Comparison of ENCODE assay signal across 8 cellular contexts in the genomic region with DNA sequence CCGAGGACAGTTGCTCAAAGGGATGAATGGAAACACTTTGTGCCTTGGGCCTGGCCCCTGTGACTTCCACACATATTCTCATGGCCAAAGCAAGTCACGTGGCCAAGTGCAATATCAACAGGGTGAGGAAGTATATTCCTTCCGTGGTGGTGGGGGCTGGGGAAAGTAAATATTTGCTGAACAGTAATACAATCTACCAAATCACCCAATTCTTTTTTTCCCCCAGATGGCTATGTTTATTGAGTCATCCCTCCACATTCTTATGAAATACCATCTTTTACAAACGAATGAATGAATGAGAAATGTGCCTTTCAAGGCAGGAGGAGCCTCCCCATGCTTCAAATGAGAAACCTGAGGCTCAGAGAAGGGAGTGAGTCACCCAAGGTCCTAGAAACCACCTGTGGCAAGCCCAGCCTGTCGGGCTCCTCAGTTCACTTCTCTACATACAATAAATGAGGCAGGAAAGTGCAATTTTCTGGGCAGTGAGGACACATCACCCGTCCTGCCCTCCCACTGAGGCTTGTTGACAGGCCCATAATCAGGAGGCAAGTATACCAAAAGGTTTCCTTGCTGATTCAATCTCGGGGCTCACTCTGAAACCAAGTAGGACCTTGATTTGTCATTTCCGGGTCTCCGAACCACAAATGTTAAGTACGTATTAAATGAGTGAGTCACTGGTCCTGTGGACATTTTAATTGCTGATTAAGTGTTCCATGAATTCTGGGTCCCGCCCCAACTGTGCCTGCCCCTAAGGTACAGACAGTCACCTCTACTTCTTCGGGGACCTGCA. TPM values are rescaled to one million over a fixed set of nuclear protein-coding genes. Genes with fewer than 3 reads are reported as not detected.
DNase-seq lines count a peak whose midpoint lies in the region; ATAC-seq, FAIRE-seq and TF ChIP-seq lines count a peak whose summit lies in the region.

No MANE protein-coding gene starts in this region.

- H3K36me3 Mint-ChIP-seq in activated naive CD4-positive, alpha-beta T cell treated with anti-CD3 and anti-CD28 coated beads, Interleukin-2, amount 10 ng/mL, durations not matched to agents 7 days and 5 days: no peaks in the 10 kb centered on the region

- peaks cover 38% of the 10 kb centered on the region for H3K4me1 Mint-ChIP-seq in activated naive CD4-positive, alpha-beta T cell treated with anti-CD3 and anti-CD28 coated beads, Interleukin-2, amount 10 ng/mL, durations not matched to agents 7 days and 5 days

- H3K27ac ChIP-seq in BLaER1 treated with 17β-estradiol and CSF1 and Interleukin-3, amounts not matched to agents 10 nM and 100 nM: peak overlapping the region; percentile 11 to 86 (median 60); a peak in 21 of 22 replicates
- H3K27ac ChIP-seq in right atrium auricular region: peak overlapping the region; percentile 61 to 74

- DNase-seq in HS-5 (ENCODE audit: low read depth): peak; percentile 100
- peak; percentile 60 for DNase-seq in activated naive CD4-positive, alpha-beta T cell treated with anti-CD3 and anti-CD28 coated beads, Interleukin-2, amount 10 ng/mL, durations not matched to agents 7 days and 5 days
- DNase-seq in right atrium auricular region (ENCODE audit: low spot score): peak; percentile 89
- DNase-seq in smooth muscle cell of the brain vasculature (ENCODE audit: low read depth, low spot score): peak; percentile 78
- DNase-seq in frontal cortex (ENCODE audit: low spot score in 2 of 2): no peak
- no peak for DNase-seq in erythroblast (lab: John Stamatoyannopoulos, UW)

- no peak for TF ChIP-seq POLR2A in erythroblast (IDR thresholded peaks at IDR 0.05; ENCODE audit: low read length)

- no peaks in the 10 kb centered on the region for H3K27me3 ChIP-seq in BLaER1 treated with 17β-estradiol and CSF1 and Interleukin-3, amounts not matched to agents 10 nM and 100 nM
- H3K27me3 ChIP-seq in right atrium auricular region: no peaks in the 10 kb centered on the region

- peak; percentile 88 for ATAC-seq in SK-N-SH treated with all-trans-retinoic acid at 6 μM for 48 hours

- peaks cover 7% of the 10 kb centered on the region for H3K27me3 Mint-ChIP-seq in activated naive CD4-positive, alpha-beta T cell treated with anti-CD3 and anti-CD28 coated beads, Interleukin-2, amount 10 ng/mL, durations not matched to agents 7 days and 5 days

- peaks cover 1% of the 10 kb centered on the region for H3K9me3 Mint-ChIP-seq in activated naive CD4-positive, alpha-beta T cell treated with anti-CD3 and anti-CD28 coated beads, Interleukin-2, amount 10 ng/mL, durations not matched to agents 7 days and 5 days

- no peak for TF ChIP-seq CTCF in right atrium auricular region (IDR thresholded peaks at IDR 0.05)

- H3K9me3 ChIP-seq in BLaER1 treated with 17β-estradiol and CSF1 and Interleukin-3, amounts not matched to agents 10 nM and 100 nM (replicated peaks in 1 of 11): peaks cover 10 to 29% (median 21%) of the 10 kb centered on the region in 11 experiments; a peak in 21 of 22 replicates
- H3K9me3 ChIP-seq in right atrium auricular region: no peaks in the 10 kb centered on the region

- peak overlapping the region; percentile 18 for H3K4me3 Mint-ChIP-seq in activated naive CD4-positive, alpha-beta T cell treated with anti-CD3 and anti-CD28 coated beads, Interleukin-2, amount 10 ng/mL, durations not matched to agents 7 days and 5 days

- no peak for FAIRE-seq in frontal cortex (lab: Jason Lieb, UNC)

- H4K20me1 ChIP-seq in BLaER1 treated with 17β-estradiol and CSF1 and Interleukin-3, amounts not matched to agents 10 nM and 100 nM: no peaks in the 10 kb centered on the region

- H3K36me3 ChIP-seq in BLaER1 treated with 17β-estradiol and CSF1 and Interleukin-3, amounts not matched to agents 10 nM and 100 nM: peaks cover 0 to 9% (median 0%) of the 10 kb centered on the region in 11 experiments; a peak in 5 of 22 replicates
- H3K36me3 ChIP-seq in right atrium auricular region: no peaks in the 10 kb centered on the region

- H3K27ac Mint-ChIP-seq in activated naive CD4-positive, alpha-beta T cell treated with anti-CD3 and anti-CD28 coated beads, Interleukin-2, amount 10 ng/mL, durations not matched to agents 7 days and 5 days: peak overlapping the region; percentile 95

- H3K4me1 ChIP-seq in BLaER1 treated with 17β-estradiol and CSF1 and Interleukin-3, amounts not matched to agents 10 nM and 100 nM: peaks cover 19 to 72% (median 50%) of the 10 kb centered on the region in 10 experiments
- peaks cover 0 to 45% of the 10 kb centered on the region in 2 donors for H3K4me1 ChIP-seq in right atrium auricular region

- peak overlapping the region in 7 of 11 experiments; percentile 2 to 71 (median 47); a peak in 9 of 22 replicates for H3K9ac ChIP-seq in BLaER1 treated with 17β-estradiol and CSF1 and Interleukin-3, amounts not matched to agents 10 nM and 100 nM

- H3K4me2 ChIP-seq in BLaER1 treated with 17β-estradiol and CSF1 and Interleukin-3, amounts not matched to agents 10 nM and 100 nM: peak overlapping the region in 9 of 11 experiments; percentile 8 to 83 (median 69); a peak in 16 of 22 replicates

- CTCF ChIA-PET in activated naive CD4-positive, alpha-beta T cell treated with anti-CD3 and anti-CD28 coated beads, Interleukin-2, amount 10 ng/mL, durations not matched to agents 7 days and 5 days (lab: Charles Lee): interaction anchor here (2.1 kb wide), 1 partner anchor 13 kb away, joined by 8 read pairs; no protein-coding TSS in a partner anchor

- no peak overlapping the region for H3K4me3 ChIP-seq in BLaER1 treated with 17β-estradiol and CSF1 and Interleukin-3, amounts not matched to agents 10 nM and 100 nM
- H3K4me3 ChIP-seq in right atrium auricular region: no peak overlapping the region

TF ChIP-seq in SK-N-SH treated with all-trans-retinoic acid at 6 μM for 48 hours, 23 proteins besides CTCF, POLR2A, EP300 and RAD21:
- TF ChIP-seq, protein P1, sequence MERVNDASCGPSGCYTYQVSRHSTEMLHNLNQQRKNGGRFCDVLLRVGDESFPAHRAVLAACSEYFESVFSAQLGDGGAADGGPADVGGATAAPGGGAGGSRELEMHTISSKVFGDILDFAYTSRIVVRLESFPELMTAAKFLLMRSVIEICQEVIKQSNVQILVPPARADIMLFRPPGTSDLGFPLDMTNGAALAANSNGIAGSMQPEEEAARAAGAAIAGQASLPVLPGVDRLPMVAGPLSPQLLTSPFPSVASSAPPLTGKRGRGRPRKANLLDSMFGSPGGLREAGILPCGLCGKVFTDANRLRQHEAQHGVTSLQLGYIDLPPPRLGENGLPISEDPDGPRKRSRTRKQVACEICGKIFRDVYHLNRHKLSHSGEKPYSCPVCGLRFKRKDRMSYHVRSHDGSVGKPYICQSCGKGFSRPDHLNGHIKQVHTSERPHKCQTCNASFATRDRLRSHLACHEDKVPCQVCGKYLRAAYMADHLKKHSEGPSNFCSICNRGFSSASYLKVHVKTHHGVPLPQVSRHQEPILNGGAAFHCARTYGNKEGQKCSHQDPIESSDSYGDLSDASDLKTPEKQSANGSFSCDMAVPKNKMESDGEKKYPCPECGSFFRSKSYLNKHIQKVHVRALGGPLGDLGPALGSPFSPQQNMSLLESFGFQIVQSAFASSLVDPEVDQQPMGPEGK (CRISPR knock-in tag; IDR thresholded peaks at IDR 0.05; ENCODE audit: borderline replicate concordance): peak; percentile 71; the same call in 1 of the 2 replicates
- TF ChIP-seq SNAI2 (CRISPR knock-in tag; IDR thresholded peaks at IDR 0.05) (no peak), BACH2 (CRISPR knock-in tag; IDR thresholded peaks at IDR 0.05; ENCODE audit: borderline replicate concordance) (no peak), CSDC2 (CRISPR knock-in tag; IDR thresholded peaks at IDR 0.05) (no peak), ESRRG (CRISPR knock-in tag; IDR thresholded peaks at IDR 0.05) (no peak)

RNA-seq across cellular contexts. Expression of a gene that starts 25.3 kb away (rescaled TPM):
- total RNA-seq in right atrium auricular region: 10 to 100 TPM; 19.7 to 21.2 TPM
- total RNA-seq in frontal cortex: 26.5 TPM

Comparison
In these comparisons a context has a peak if more than half of its experiments do, and no peak if none do; other contexts are left out.
1. DNase-seq: peak in HS-5 (single experiment), activated naive CD4-positive, alpha-beta T cell treated with anti-CD3 and anti-CD28 coated beads, Interleukin-2, amount 10 ng/mL, durations not matched to agents 7 days and 5 days (single experiment), right atrium auricular region (single experiment) and smooth muscle cell of the brain vasculature (single experiment); none in frontal cortex (0 of 2) and erythroblast (0 of 2).